In genomic region chr21:31592501-31592900, GRCh38 we compare ENCODE assay signal across 28 cellular contexts.
"Had no signal": no experiment of that assay in that cellular context is flagged by ENCODE, and none has a peak within 500 bp of the region (broad histone marks: within the 10 kb centered on the region; RNA-seq: fewer than 3 reads in every experiment).

No MANE protein-coding gene starts in this region.

- H3K9me3 ChIP-seq: MG63 had no signal

- H3K36me3 ChIP-seq: brain microvascular endothelial cell, MG63 had no signal

- H3K27ac ChIP-seq: brain microvascular endothelial cell had no signal

- H3K9me3 Mint-ChIP-seq: activated CD4-positive, alpha-beta T cell treated with anti-CD3 and anti-CD28 coated beads, Interleukin-2, amount 10 ng/mL, durations not matched to agents 24 days and 14 days; activated CD8-positive, alpha-beta T cell treated with anti-CD3 and anti-CD28 coated beads for 36 hours; activated T-cell treated with anti-CD3 and anti-CD28 coated beads, Interleukin-2, amount 50 U/mL, for 72 hours; activated T-helper 17 cell treated with anti-CD3 and anti-CD28 coated beads, Interleukin-2, amount 50 U/mL, for 72 hours; central memory CD8-positive, alpha-beta T cell had no signal

- H3K27ac Mint-ChIP-seq: activated CD4-positive, alpha-beta T cell treated with anti-CD3 and anti-CD28 coated beads, Interleukin-2, amount 10 ng/mL, durations not matched to agents 24 days and 14 days; activated CD8-positive, alpha-beta T cell treated with anti-CD3 and anti-CD28 coated beads for 36 hours; activated naive CD8-positive, alpha-beta T cell treated with anti-CD3 and anti-CD28 coated beads for 36 hours; activated T-cell treated with anti-CD3 and anti-CD28 coated beads, Interleukin-2, amount 50 U/mL, for 72 hours; activated T-helper 17 cell treated with anti-CD3 and anti-CD28 coated beads, Interleukin-2, amount 50 U/mL, for 72 hours had no signal

- H3K4me1 Mint-ChIP-seq: activated CD4-positive, alpha-beta T cell treated with anti-CD3 and anti-CD28 coated beads, Interleukin-2, amount 10 ng/mL, durations not matched to agents 24 days and 14 days; activated naive CD8-positive, alpha-beta T cell treated with anti-CD3 and anti-CD28 coated beads for 36 hours; activated T-helper 17 cell treated with anti-CD3 and anti-CD28 coated beads, Interleukin-2, amount 50 U/mL, for 72 hours; central memory CD8-positive, alpha-beta T cell had no signal

- ATAC-seq: activated CD8-positive, alpha-beta T cell treated with anti-CD3 and anti-CD28 coated beads for 36 hours; activated T-cell treated with anti-CD3 and anti-CD28 coated beads, Interleukin-2, amount 50 U/mL, for 72 hours; activated T-helper 17 cell treated with anti-CD3 and anti-CD28 coated beads, Interleukin-2, amount 50 U/mL, for 72 hours had no signal

- H3K4me3 Mint-ChIP-seq: activated CD4-positive, alpha-beta T cell treated with anti-CD3 and anti-CD28 coated beads, Interleukin-2, amount 10 ng/mL, durations not matched to agents 24 days and 14 days; activated CD8-positive, alpha-beta T cell treated with anti-CD3 and anti-CD28 coated beads for 36 hours; activated naive CD8-positive, alpha-beta T cell treated with anti-CD3 and anti-CD28 coated beads for 36 hours; activated T-cell treated with anti-CD3 and anti-CD28 coated beads, Interleukin-2, amount 50 U/mL, for 72 hours; activated T-helper 17 cell treated with anti-CD3 and anti-CD28 coated beads, Interleukin-2, amount 50 U/mL, for 72 hours; central memory CD8-positive, alpha-beta T cell had no signal

- H3K4me3 ChIP-seq: MG63 had no signal

- H3K36me3 Mint-ChIP-seq: activated naive CD8-positive, alpha-beta T cell treated with anti-CD3 and anti-CD28 coated beads for 36 hours had no signal

- H3K27me3 ChIP-seq: brain microvascular endothelial cell, MG63 had no signal

- H3K27me3 Mint-ChIP-seq: activated CD8-positive, alpha-beta T cell treated with anti-CD3 and anti-CD28 coated beads for 36 hours; activated naive CD8-positive, alpha-beta T cell treated with anti-CD3 and anti-CD28 coated beads for 36 hours; activated T-helper 17 cell treated with anti-CD3 and anti-CD28 coated beads, Interleukin-2, amount 50 U/mL, for 72 hours; central memory CD8-positive, alpha-beta T cell had no signal

- DNase-seq: activated CD4-positive, alpha-beta T cell treated with anti-CD3 and anti-CD28 coated beads, Interleukin-2, amount 10 ng/mL, durations not matched to agents 24 days and 14 days; activated CD4-positive, alpha-beta T cell treated with anti-CD3 and anti-CD28 coated beads, Interleukin-2, amount 50 U/mL, for 4 hours; activated CD8-positive, alpha-beta T cell treated with anti-CD3 and anti-CD28 coated beads for 36 hours; activated effector memory CD4-positive, alpha-beta T cell treated with anti-CD3 and anti-CD28 coated beads, Interleukin-2, amount 50 U/mL, for 16 hours; activated naive CD4-positive, alpha-beta T cell; activated naive CD4-positive, alpha-beta T cell treated with anti-CD3 and anti-CD28 coated beads, Interleukin-2, amount 50 U/mL, for 16 hours; activated naive CD8-positive, alpha-beta T cell treated with anti-CD3 and anti-CD28 coated beads for 36 hours; activated T-cell treated with anti-CD3 and anti-CD28 coated beads, Interleukin-2, amount 50 U/mL, for 1 hour; activated T-cell treated with anti-CD3 and anti-CD28 coated beads, Interleukin-2, amount 50 U/mL, for 72 hours; amniotic stem cell; aorta; brain microvascular endothelial cell; Kasumi-1; KG1; MG63; NCI-H1048; NCI-H1105 treated with DMSO at 0.1 percent for 48 hours; NCI-H1436; NCI-H1694 treated with DMSO at 0.1 percent for 48 hours; NCI-H2029; NCI-H345; NCI-H524 treated with DMSO at 0.1 percent for 48 hours; NK-92 treated with Interleukin-12 subunit alpha and Interleukin-12 subunit beta, amount 100 ng/mL, for 24 hours; Right ventricle myocardium superior; SW 1271; T1000 had no signal
